In the genomic region with DNA sequence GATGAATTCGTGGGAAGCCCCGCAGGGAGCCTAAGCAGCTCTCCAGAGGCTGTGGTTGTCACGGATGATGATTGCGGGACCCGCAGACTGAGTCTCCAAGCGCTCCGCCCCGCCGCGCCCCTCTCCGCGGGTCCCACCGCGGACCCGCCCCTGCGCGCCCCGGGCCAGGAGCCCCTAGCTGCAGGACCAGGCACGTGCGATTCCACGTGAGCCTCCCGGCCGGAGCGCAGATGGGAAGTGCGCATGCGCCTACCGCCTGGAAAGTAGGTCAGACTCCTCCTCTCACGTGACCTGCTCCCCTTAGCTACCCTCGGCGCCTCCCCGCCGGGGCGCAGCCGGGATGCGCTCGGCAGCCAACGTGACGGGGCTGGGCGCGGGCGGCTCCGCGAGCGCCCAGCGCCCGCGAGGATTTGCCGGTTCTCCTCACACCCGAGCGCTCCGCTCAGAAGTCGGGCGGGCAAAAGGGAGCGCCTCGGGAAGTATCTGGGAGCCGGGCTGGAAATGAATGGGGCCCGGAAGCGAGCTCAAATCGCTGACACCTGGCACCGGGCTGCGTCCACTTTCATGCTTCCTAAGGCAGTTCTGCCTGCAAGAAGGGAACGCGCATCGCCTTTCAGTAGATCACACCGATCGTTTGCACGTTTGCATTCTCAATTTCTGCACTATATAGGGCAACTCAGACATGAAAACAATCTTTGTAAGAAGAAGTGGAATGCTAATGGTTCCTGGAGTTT, we compare ENCODE assay signal across 8 cellular contexts. TPM values are rescaled to one million over a fixed set of nuclear protein-coding genes. Genes with fewer than 3 reads are reported as not detected.
DNase-seq lines count a peak whose midpoint lies in the region; ATAC-seq and TF ChIP-seq lines count a peak whose summit lies in the region.

No MANE protein-coding gene starts in this region.

- H3K27ac ChIP-seq in WERI-Rb-1 (peak overlapping the region; percentile 65), mammary epithelial cell (ENCODE audit: insufficient read depth, low read depth, low read length) (peak overlapping the region; percentile 20), iPS-20b (ENCODE audit: low read length) (no peak overlapping the region), skin epidermis (peak overlapping the region in 20 of 21 experiments; percentile 3 to 92 (median 76))

- no peak overlapping the region for H3K9ac ChIP-seq in mammary epithelial cell (ENCODE audit: insufficient read depth, low read length)
- peak overlapping the region; percentile 36; the same call in 1 of the 2 replicates for H3K9ac ChIP-seq in iPS-20b (ENCODE audit: low read depth, low read length)

- CTCF ChIA-PET in mammary epithelial cell (lab: Charles Lee; ENCODE audit: low non-redundant PET): interaction anchor here (0.5 kb wide), 1 partner anchor 23 kb away, joined by 4 read pairs; no protein-coding TSS in a partner anchor

- intact Hi-C loops in mammary epithelial cell (cut with micrococcal nuclease): loop anchor here (1.0 to 5.0 kb wide), 4 partner anchors 26 to 176 kb away; partner anchors contain the start of gene HLF

- H3K36me3 ChIP-seq in WERI-Rb-1: no peaks in the 10 kb centered on the region
- no peaks in the 10 kb centered on the region for H3K36me3 ChIP-seq in mammary epithelial cell (ENCODE audit: insufficient read depth, low read length)
- H3K36me3 ChIP-seq in iPS-20b (ENCODE audit: insufficient read depth, low read depth, low read length): no peaks in the 10 kb centered on the region

- H2AFZ ChIP-seq in mammary epithelial cell (ENCODE audit: low read depth, low read length): peak overlapping the region; percentile 95

- H4K20me1 ChIP-seq in mammary epithelial cell (ENCODE audit: insufficient read depth, low read length): no peaks in the 10 kb centered on the region

- in situ Hi-C loops in mammary epithelial cell (cut with MboI; ENCODE audit: low sequenced_read_pairs in 2 of 2): no loop called here

- no peaks in the 10 kb centered on the region for H3K27me3 ChIP-seq in WERI-Rb-1 (ENCODE audit: insufficient read depth, low read depth, severe bottlenecking)
- H3K27me3 ChIP-seq in mammary epithelial cell (ENCODE audit: insufficient read depth, low read length): no peaks in the 10 kb centered on the region
- peaks cover 34% of the 10 kb centered on the region for H3K27me3 ChIP-seq in iPS-20b (ENCODE audit: insufficient read depth, low read length)

- WGBS in mammary epithelial cell (ENCODE audit: low coverage, missing lambda C conversion rate): 0% methylated on average over 9 of the region's 67 CpGs

- BruUV-seq in mammary epithelial cell (replicated peaks; lab: Mats Ljungman, UMichigan): no TSS peak

- H3K9me3 ChIP-seq in WERI-Rb-1 (ENCODE audit: severe bottlenecking) (no peaks in the 10 kb centered on the region), mammary epithelial cell (replicated peaks; ENCODE audit: insufficient read depth, low read length) (no peaks in the 10 kb centered on the region), iPS-20b (ENCODE audit: insufficient read depth, low read depth, low read length) (no peaks in the 10 kb centered on the region)

- peaks cover 9% of the 10 kb centered on the region for H3K4me1 ChIP-seq in mammary epithelial cell (ENCODE audit: insufficient read depth, low read length)
- peaks cover 4% of the 10 kb centered on the region; the same call in 1 of the 2 replicates for H3K4me1 ChIP-seq in iPS-20b (ENCODE audit: insufficient read depth, low read length)

- dilution Hi-C loops in mammary epithelial cell (cut with HindIII; ENCODE audit: low sequenced_read_pairs): no loop called here

- peak overlapping the region; percentile 96 for H3K4me2 ChIP-seq in mammary epithelial cell (ENCODE audit: insufficient read depth, low read depth, low read length)

- no peaks in the 10 kb centered on the region for H3K79me2 ChIP-seq in mammary epithelial cell (ENCODE audit: insufficient read depth, low read length)

- DNase-seq in SIG-M5 treated with dmso at 0.1 percent for 504 hours (lab: John Stamatoyannopoulos, UW; ENCODE audit: unreplicated experiment) (peak; percentile 67), SIG-M5 (lab: John Stamatoyannopoulos, UW) (no peak), NCI-H2081 treated with DMSO at 0.1 percent for 48 hours (lab: John Stamatoyannopoulos, UW) (peak; percentile 88), WERI-Rb-1 (peak; percentile 98), mammary epithelial cell (peak; percentile 89)

- H3K4me3 ChIP-seq in WERI-Rb-1 (ENCODE audit: low read depth, low read length) (peak overlapping the region; percentile 94), mammary epithelial cell (replicated peaks in 1 of 3; ENCODE audit: insufficient read depth in 1 of 3, low read depth in 2 of 3, low read length in 3 of 3) (peak overlapping the region; percentile 33 to 65 (median 65)), iPS-20b (ENCODE audit: low read length) (peak overlapping the region; percentile 77), skin epidermis (peak overlapping the region; percentile 29 to 51 (median 36))

- no peak for TF ChIP-seq CTCF in WERI-Rb-1 (IDR thresholded peaks at IDR 0.05; ENCODE audit: low read depth, low read length)
- TF ChIP-seq CTCF in mammary epithelial cell (conservative IDR thresholded peaks at IDR 0.05 in 1 of 2, IDR thresholded peaks at IDR 0.05 in 1 of 2; ENCODE audit: extremely low read depth in 1 of 2, insufficient read depth in 1 of 2, low read depth in 1 of 2, low read length in 2 of 2): no peak

- peak; percentile 94 for ATAC-seq in HG03045 (IDR thresholded peaks at IDR 0.05; ENCODE audit: unreplicated experiment)

RNA-seq across cellular contexts. Expression of gene HLF, which starts 26.4 kb away (rescaled TPM):
- under 1 TPM; 0.21 to 0.67 TPM for total RNA-seq in mammary epithelial cell
- 0.16 TPM for polyA plus RNA-seq in mammary epithelial cell
- not detected for polyA minus RNA-seq in mammary epithelial cell

Comparison
In these comparisons a context has a peak if more than half of its experiments do, and no peak if none do; other contexts are left out.
1. H3K4me3 ChIP-seq: peak in every context shown above with its lines; median percentile 94 in WERI-Rb-1; 77 in iPS-20b; 65 in mammary epithelial cell; 36 in skin epidermis.